19 cellular contexts compared by ENCODE assay signal in genomic region chr2:7022956-7023467, GRCh38.
A peak's percentile ranks its signal among the peaks of the same experiment; 100 is the strongest.
DNase-seq lines count a peak whose midpoint lies in the region; ATAC-seq, FAIRE-seq and TF ChIP-seq lines count a peak whose summit lies in the region.
"Had no signal": no experiment of that assay in that cellular context is flagged by ENCODE, and none has a peak within 500 bp of the region (broad histone marks: within the 10 kb centered on the region; RNA-seq: fewer than 3 reads in every experiment).

No MANE protein-coding gene starts in this region.

- 34 to 44% methylated on average over 7 of the region's 7 CpGs for WGBS in pancreas, 2 donors

- H3K4me3 ChIP-seq in left ventricle myocardium inferior (peak overlapping the region; percentile 21), right atrium auricular region (no peak overlapping the region), choroid plexus epithelial cell (ENCODE audit: low read depth, low read length) (no peak overlapping the region), pancreas (no peak overlapping the region)
- no peak overlapping the region for H3K4me3 ChIP-seq in effector memory CD4-positive, alpha-beta T cell (ENCODE audit: insufficient read depth, low read depth, low read length, poor library complexity, severe bottlenecking)
- H3K4me3 ChIP-seq: upper lobe of left lung had no signal

- H3K4me1 ChIP-seq in left ventricle myocardium inferior (peaks cover 98% of the 10 kb centered on the region), right atrium auricular region (peaks cover 0 to 41% of the 10 kb centered on the region in 2 donors), pancreas (peaks cover 35 to 48% (median 39%) of the 10 kb centered on the region in 3 donors)
- H3K4me1 ChIP-seq in effector memory CD4-positive, alpha-beta T cell (ENCODE audit: control insufficient read depth, insufficient read depth, low read length, poor library complexity, severe bottlenecking), result no peaks in the 10 kb centered on the region

- TF ChIP-seq CTCF in left ventricle myocardium inferior (IDR thresholded peaks at IDR 0.05; ENCODE audit: borderline replicate concordance), result no peak
- TF ChIP-seq CTCF in right atrium auricular region (IDR thresholded peaks at IDR 0.05), result no peak
- no peak for TF ChIP-seq CTCF in choroid plexus epithelial cell (conservative IDR thresholded peaks at IDR 0.05; ENCODE audit: low read depth, low read length)
- no peak for TF ChIP-seq CTCF in pancreas (IDR thresholded peaks at IDR 0.05)

- ATAC-seq in pancreas (peak in 1 of 4 donors; percentile 3), GM21390 (IDR thresholded peaks at IDR 0.05; ENCODE audit: unreplicated experiment) (no peak)
- ATAC-seq: activated CD4-positive, CD25-positive, alpha-beta regulatory T cell treated with anti-CD3 and anti-CD28 coated beads, Interleukin-2, amount 50 U/mL, for 24 hours; activated CD8-positive, alpha-beta memory T cell treated with anti-CD3 and anti-CD28 coated beads, Interleukin-2, amount 10 ng/mL, durations not matched to agents 7 days and 5 days; activated T-helper 17 cell treated with anti-CD3 and anti-CD28 coated beads, Interleukin-2, amount 50 U/mL, for 72 hours had no signal

- no peaks in the 10 kb centered on the region for H3K9me3 ChIP-seq in left ventricle myocardium inferior (replicated peaks)
- H3K9me3 ChIP-seq in right atrium auricular region, result no peaks in the 10 kb centered on the region
- H3K9me3 ChIP-seq in pancreas, result no peaks in the 10 kb centered on the region
- no peaks in the 10 kb centered on the region for H3K9me3 ChIP-seq in effector memory CD4-positive, alpha-beta T cell (ENCODE audit: control insufficient read depth, low read length)
- H3K9me3 ChIP-seq: upper lobe of left lung had no signal

- H3K27me3 ChIP-seq in left ventricle myocardium inferior (ENCODE audit: low read depth) (no peaks in the 10 kb centered on the region), right atrium auricular region (no peaks in the 10 kb centered on the region), pancreas (no peaks in the 10 kb centered on the region)
- no peaks in the 10 kb centered on the region for H3K27me3 ChIP-seq in effector memory CD4-positive, alpha-beta T cell (replicated peaks; ENCODE audit: control insufficient read depth, insufficient read depth, low read length, poor library complexity, severe bottlenecking)
- H3K27me3 ChIP-seq: upper lobe of left lung had no signal

- FAIRE-seq in pancreas (lab: Jason Lieb, UNC), result no peak

- DNase-seq in left ventricle myocardium inferior, result no peak
- DNase-seq in right atrium auricular region (ENCODE audit: low spot score), result no peak
- peak; percentile 60 for DNase-seq in choroid plexus epithelial cell (ENCODE audit: low read depth)
- no peak for DNase-seq in pancreas
- no peak for DNase-seq in effector memory CD4-positive, alpha-beta T cell
- no peak for DNase-seq in DMS153 treated with DMSO at 0.1 percent for 48 hours (lab: John Stamatoyannopoulos, UW; ENCODE audit: unreplicated experiment)
- no peak for DNase-seq in activated CD4-positive, alpha-beta T cell treated with anti-CD3 and anti-CD28 coated beads, Interleukin-2, amount 50 U/mL, for 48 hours
- DNase-seq: activated CD8-positive, alpha-beta memory T cell treated with anti-CD3 and anti-CD28 coated beads, Interleukin-2, amount 10 ng/mL, durations not matched to agents 7 days and 5 days; central memory CD4-positive, alpha-beta T cell; H7; KG1; NCI-H2029 treated with DMSO at 0.1 percent for 48 hours; NCI-H510A treated with DMSO at 0.1 percent for 48 hours; nephron progenitor cell; stimulated activated naive CD4-positive, alpha-beta T cell treated with Interleukin-2 at 50 U/mL for 16 hours; upper lobe of left lung had no signal

- peak overlapping the region; percentile 67 for H3K27ac ChIP-seq in left ventricle myocardium inferior (replicated peaks)
- no peak overlapping the region for H3K27ac ChIP-seq in right atrium auricular region
- peak overlapping the region; percentile 34 to 70 (median 60) for H3K27ac ChIP-seq in pancreas
- no peak overlapping the region for H3K27ac ChIP-seq in effector memory CD4-positive, alpha-beta T cell (ENCODE audit: insufficient read depth, low read length, poor library complexity, severe bottlenecking)
- H3K27ac ChIP-seq: upper lobe of left lung had no signal

- intact Hi-C loops in left ventricle myocardium inferior (cut with micrococcal nuclease) (no loop called here), pancreas (cut with DNase I) (no loop called here)

- H3K36me3 ChIP-seq in left ventricle myocardium inferior (peaks cover 32% of the 10 kb centered on the region), right atrium auricular region (no peaks in the 10 kb centered on the region), pancreas (peaks cover 0 to 32% (median 0%) of the 10 kb centered on the region in 3 donors)
- H3K36me3 ChIP-seq in effector memory CD4-positive, alpha-beta T cell (ENCODE audit: control insufficient read depth, insufficient read depth, low read length), result peaks cover 30% of the 10 kb centered on the region

Comparison
In these comparisons a context has a peak if more than half of its experiments do, and no peak if none do; other contexts are left out.
1. H3K27ac ChIP-seq: peak in left ventricle myocardium inferior (single experiment) and pancreas (4 of 4); none in right atrium auricular region (0 of 2) and effector memory CD4-positive, alpha-beta T cell (single experiment).